Comparison of ENCODE assay signal across 32 cellular contexts in the genomic region with DNA sequence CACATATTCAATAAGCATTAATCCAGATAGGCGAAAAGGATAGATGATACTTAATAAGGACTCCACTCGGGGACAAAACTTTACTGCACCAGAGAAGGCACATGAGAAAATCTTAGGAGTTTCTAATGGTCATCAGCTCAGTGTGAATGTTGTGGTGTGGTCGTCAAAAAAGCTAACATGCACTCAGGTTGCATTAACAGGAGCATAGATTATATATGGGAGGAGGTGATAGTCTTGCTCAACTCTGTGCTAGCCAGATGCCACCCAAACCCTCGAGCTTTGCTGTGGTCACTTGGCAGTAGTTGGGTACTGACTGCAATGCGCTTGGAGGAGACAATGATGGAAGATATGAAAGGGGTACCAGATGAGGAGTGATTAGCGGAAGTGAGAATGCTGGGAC. TPM values are rescaled to one million over a fixed set of nuclear protein-coding genes. Genes with fewer than 3 reads are reported as not detected.
"Had no signal": no experiment of that assay in that cellular context is flagged by ENCODE, and none has a peak within 500 bp of the region (broad histone marks: within the 10 kb centered on the region; RNA-seq: fewer than 3 reads in every experiment).

No MANE protein-coding gene starts in this region.

- H3K27ac ChIP-seq: ascending aorta, cardiac muscle cell, WERI-Rb-1 had no signal

- ATAC-seq: activated CD4-positive, alpha-beta T cell treated with anti-CD3 and anti-CD28 coated beads for 36 hours; activated CD4-positive, CD25-positive, alpha-beta regulatory T cell treated with anti-CD3 and anti-CD28 coated beads, Interleukin-2, amount 50 U/mL, for 24 hours; activated CD8-positive, alpha-beta memory T cell treated with anti-CD3 and anti-CD28 coated beads, Interleukin-2, amount 10 ng/mL, durations not matched to agents 7 days and 5 days; activated CD8-positive, alpha-beta T cell treated with anti-CD3 and anti-CD28 coated beads, Interleukin-2, amount 10 ng/mL, durations not matched to agents 7 days and 5 days; activated naive CD8-positive, alpha-beta T cell treated with anti-CD3 and anti-CD28 coated beads, Interleukin-2, amount 50 U/mL, for 24 hours; WTC11 had no signal

- H3K36me3 ChIP-seq: ascending aorta, cardiac muscle cell, WERI-Rb-1 had no signal

- H3K4me1 ChIP-seq: ascending aorta had no signal

- H3K4me3 ChIP-seq: ascending aorta, cardiac muscle cell had no signal

- DNase-seq: activated CD4-positive, alpha-beta memory T cell treated with anti-CD3 and anti-CD28 coated beads, Interleukin-2, amount 10 ng/mL, durations not matched to agents 7 days and 5 days; activated CD4-positive, alpha-beta T cell treated with anti-CD3 and anti-CD28 coated beads for 1 hour; activated CD4-positive, alpha-beta T cell treated with anti-CD3 and anti-CD28 coated beads for 36 hours; activated CD4-positive, alpha-beta T cell treated with anti-CD3 and anti-CD28 coated beads for 48 hours; activated CD4-positive, alpha-beta T cell treated with anti-CD3 and anti-CD28 coated beads, Interleukin-2, amount 10 ng/mL, durations not matched to agents 7 days and 5 days; activated CD4-positive, alpha-beta T cell treated with anti-CD3 and anti-CD28 coated beads, Interleukin-2, amount 50 U/mL, for 48 hours; activated CD4-positive, CD25-positive, alpha-beta regulatory T cell; activated CD8-positive, alpha-beta memory T cell treated with anti-CD3 and anti-CD28 coated beads for 24 hours; activated CD8-positive, alpha-beta memory T cell treated with anti-CD3 and anti-CD28 coated beads, Interleukin-2, amount 10 ng/mL, durations not matched to agents 7 days and 5 days; activated CD8-positive, alpha-beta memory T cell treated with anti-CD3 and anti-CD28 coated beads, Interleukin-2, amount 50 U/mL, for 48 hours; activated CD8-positive, alpha-beta T cell treated with anti-CD3 and anti-CD28 coated beads, Interleukin-2, amount 10 ng/mL, durations not matched to agents 7 days and 5 days; activated effector memory CD4-positive, alpha-beta T cell treated with Interleukin-2 at 50 U/mL for 16 hours; activated gamma-delta T cell; activated naive CD4-positive, alpha-beta T cell treated with anti-CD3 and anti-CD28 coated beads, Interleukin-2, amount 10 ng/mL, durations not matched to agents 7 days and 5 days; activated naive CD4-positive, alpha-beta T cell treated with Interleukin-2 at 50 U/mL for 16 hours; activated naive CD8-positive, alpha-beta T cell treated with anti-CD3 and anti-CD28 coated beads, Interleukin-2, amount 10 ng/mL, durations not matched to agents 7 days and 5 days; activated naive CD8-positive, alpha-beta T cell treated with anti-CD3 and anti-CD28 coated beads, Interleukin-2, amount 50 U/mL, for 24 hours; activated T-cell treated with anti-CD3 and anti-CD28 coated beads, Interleukin-2, amount 50 U/mL, for 24 hours; activated T-cell treated with anti-CD3 and anti-CD28 coated beads, Interleukin-2, amount 50 U/mL, for 48 hours; amygdala; anterior cingulate cortex; caudate nucleus; cerebellar nuclear complex; T-helper 2 cell; T-helper 9 cell; WERI-Rb-1 had no signal

- H3K27me3 ChIP-seq: ascending aorta, cardiac muscle cell had no signal

- H3K9me3 ChIP-seq: ascending aorta had no signal

RNA-seq across cellular contexts. Expression of gene KIF12, which starts 47.6 kb away (rescaled TPM):
- total RNA-seq: activated CD4-positive, alpha-beta memory T cell treated with anti-CD3 and anti-CD28 coated beads, Interleukin-2, amount 10 ng/mL, durations not matched to agents 7 days and 5 days; activated CD4-positive, alpha-beta T cell treated with anti-CD3 and anti-CD28 coated beads for 36 hours; activated CD4-positive, alpha-beta T cell treated with anti-CD3 and anti-CD28 coated beads, Interleukin-2, amount 10 ng/mL, durations not matched to agents 7 days and 5 days; activated CD8-positive, alpha-beta memory T cell treated with anti-CD3 and anti-CD28 coated beads, Interleukin-2, amount 10 ng/mL, durations not matched to agents 7 days and 5 days; activated CD8-positive, alpha-beta T cell treated with anti-CD3 and anti-CD28 coated beads, Interleukin-2, amount 10 ng/mL, durations not matched to agents 7 days and 5 days; activated naive CD8-positive, alpha-beta T cell treated with anti-CD3 and anti-CD28 coated beads, Interleukin-2, amount 10 ng/mL, durations not matched to agents 7 days and 5 days; activated T-helper 2 cell treated with anti-CD3 and anti-CD28 coated beads, Interferon-gamma antibody, Interleukin-2, Interleukin-4, amounts not matched to agents 10 μg/mL and 5 μg/mL and 100 μg/mL, durations not matched to agents 14 hours and 24 hours and 36 hours; ascending aorta; bronchial epithelial cell had no signal
